ENCODE assay signal across 1 cellular context in genomic region chr15:40590635-40591105, GRCh38.
TF ChIP-seq lines count a peak whose summit lies in the region.

No MANE protein-coding gene starts in this region.

TF ChIP-seq in H1, 55 proteins besides CTCF, POLR2A, EP300 and RAD21:
- TF ChIP-seq GTF2F1 (IDR thresholded peaks at IDR 0.05; ENCODE audit: borderline replicate concordance, low read depth, low read length) (no peak), POU5F1 (IDR thresholded peaks at IDR 0.05; ENCODE audit: low read depth, low read length) (no peak), MAFK (IDR thresholded peaks at IDR 0.05; ENCODE audit: low read depth, low read length) (no peak), SP4 (IDR thresholded peaks at IDR 0.05; ENCODE audit: low read length) (no peak), ATF3 (IDR thresholded peaks at IDR 0.05; ENCODE audit: insufficient read depth, low read depth, low read length) (no peak), TAF7 (optimal IDR thresholded peaks at IDR 0.05; ENCODE audit: borderline replicate concordance, low read depth, low read length) (no peak), CHD2 (IDR thresholded peaks at IDR 0.05; ENCODE audit: low read length) (no peak), SP2 (IDR thresholded peaks at IDR 0.05; ENCODE audit: low read length) (no peak), TBP (IDR thresholded peaks at IDR 0.05; ENCODE audit: low read depth, low read length) (no peak), SIX5 (IDR thresholded peaks at IDR 0.05; ENCODE audit: low read depth, low read length) (no peak), TEAD4 (IDR thresholded peaks at IDR 0.05; ENCODE audit: low read depth, low read length) (no peak), HDAC6 (IDR thresholded peaks at IDR 0.05; ENCODE audit: low read depth, low read length) (no peak)
